24 cellular contexts compared by ENCODE assay signal in the genomic region with DNA sequence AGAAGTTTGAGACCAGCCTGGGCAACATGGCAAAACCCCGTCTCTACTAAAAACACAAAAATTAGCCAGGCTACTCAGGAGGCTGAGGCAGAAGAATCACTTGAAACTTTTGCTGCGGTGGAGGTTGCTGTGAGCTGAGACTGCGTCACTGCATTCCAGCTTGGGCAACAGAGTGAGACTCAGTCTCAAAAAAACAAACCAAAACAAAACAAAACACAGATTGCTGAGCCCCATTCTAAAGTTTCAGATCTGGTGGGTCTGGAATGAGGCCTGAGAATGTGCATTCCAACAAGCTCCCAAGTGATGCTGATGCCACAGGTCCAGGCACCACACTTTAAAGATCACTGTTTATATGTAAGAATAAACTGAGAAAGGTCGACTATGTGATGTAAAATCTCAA. TPM values are rescaled to one million over a fixed set of nuclear protein-coding genes. Genes with fewer than 3 reads are reported as not detected.
DNase-seq lines count a peak whose midpoint lies in the region; ATAC-seq and TF ChIP-seq lines count a peak whose summit lies in the region.
"Had no signal": no experiment of that assay in that cellular context is flagged by ENCODE, and none has a peak within 500 bp of the region (broad histone marks: within the 10 kb centered on the region; RNA-seq: fewer than 3 reads in every experiment).

No MANE protein-coding gene starts in this region.

- TF ChIP-seq CTCF in brain microvascular endothelial cell (IDR thresholded peaks at IDR 0.05; ENCODE audit: low read depth, low read length, missing control alignments) (no peak), fibroblast of lung (conservative IDR thresholded peaks at IDR 0.05 in 1 of 2, IDR thresholded peaks at IDR 0.05 in 1 of 2; ENCODE audit: low read depth in 1 of 2, low read length in 2 of 2) (no peak), osteoblast (IDR thresholded peaks at IDR 0.05; ENCODE audit: extremely low read depth, low read depth, low read length) (no peak), omental fat pad (IDR thresholded peaks at IDR 0.05) (no peak)

- H3K4me1 ChIP-seq in SJSA1 (replicated peaks) (peaks cover 17% of the 10 kb centered on the region), fibroblast of lung (ENCODE audit: control insufficient read depth, extremely low read depth, insufficient read depth, low read length) (peaks cover 28% of the 10 kb centered on the region), osteoblast (ENCODE audit: insufficient read depth, low read length) (peaks cover 22% of the 10 kb centered on the region)
- H3K4me1 ChIP-seq: A549, BE2C had no signal

- H3K4me2 ChIP-seq in fibroblast of lung (ENCODE audit: extremely low read depth, insufficient read depth, low read length) (peak overlapping the region; percentile 51), osteoblast (ENCODE audit: insufficient read depth, low read length) (no peak overlapping the region)
- H3K4me2 ChIP-seq: A549, GM23338 had no signal

- ATAC-seq in GM19397 (IDR thresholded peaks at IDR 0.05; ENCODE audit: unreplicated experiment) (no peak), omental fat pad (ENCODE audit: low FRiP score) (no peak), SK-N-SH treated with all-trans-retinoic acid at 6 μM for 48 hours (no peak)
- ATAC-seq: A549, GM12878, GM23338, HCT116 had no signal

- H3K36me3 ChIP-seq in SJSA1, result no peaks in the 10 kb centered on the region
- H3K36me3 ChIP-seq in brain microvascular endothelial cell (replicated peaks), result no peaks in the 10 kb centered on the region
- H3K36me3 ChIP-seq in fibroblast of lung (ENCODE audit: control insufficient read depth, insufficient read depth, low read length), result no peaks in the 10 kb centered on the region
- no peaks in the 10 kb centered on the region for H3K36me3 ChIP-seq in osteoblast (ENCODE audit: insufficient read depth, low read length)
- H3K36me3 ChIP-seq: BE2C; BLaER1 treated with 17β-estradiol and CSF1 and Interleukin-3, amounts not matched to agents 10 nM and 100 nM had no signal

- H3K4me3 ChIP-seq in SJSA1, result no peak overlapping the region
- H3K4me3 ChIP-seq in brain microvascular endothelial cell (ENCODE audit: low read depth, low read length), result no peak overlapping the region
- no peak overlapping the region for H3K4me3 ChIP-seq in fibroblast of lung (replicated peaks in 1 of 4; ENCODE audit: control extremely low read depth in 1 of 4, insufficient read depth in 1 of 4, low read depth in 3 of 4, low read length in 4 of 4)
- H3K4me3 ChIP-seq in osteoblast (ENCODE audit: insufficient read depth, low read length), result no peak overlapping the region
- H3K4me3 ChIP-seq: A549; BLaER1 treated with 17β-estradiol and CSF1 and Interleukin-3, amounts not matched to agents 10 nM and 100 nM; GM12878; GM23338 had no signal

- H2AFZ ChIP-seq in fibroblast of lung (ENCODE audit: low read length) (no peak overlapping the region), osteoblast (ENCODE audit: low read length) (no peak overlapping the region)
- H2AFZ ChIP-seq: GM23338 had no signal

- H3K79me2 ChIP-seq in fibroblast of lung (ENCODE audit: control insufficient read depth, insufficient read depth, low read length) (no peaks in the 10 kb centered on the region), osteoblast (ENCODE audit: insufficient read depth, low read length) (no peaks in the 10 kb centered on the region)

- DNase-seq in SJSA1 (ENCODE audit: low read depth in 1 of 2, low spot score in 2 of 2) (peak in 1 of 2 experiments; percentile 38), brain microvascular endothelial cell (peak; percentile 38), fibroblast of lung (ENCODE audit: low read depth in 2 of 2) (peak in 1 of 2 donors; percentile 32), osteoblast (ENCODE audit: insufficient read length, low spot score, missing footprints) (no peak), hypothalamus (lab: John Stamatoyannopoulos, UW) (no peak), omental fat pad (ENCODE audit: low spot score) (no peak)
- DNase-seq: 8988T; ACHN; AML-193; BE2C; CD4-positive, alpha-beta T cell; CD8-positive, alpha-beta memory T cell; DMS 273 treated with DMSO at 0.1 percent for 48 hours; DMS79; EL; GDM1; H9 had no signal

- H3K9ac ChIP-seq in fibroblast of lung (ENCODE audit: insufficient read depth, low read length), result no peak overlapping the region

- H4K20me1 ChIP-seq in fibroblast of lung (ENCODE audit: control insufficient read depth, extremely low read depth, insufficient read depth, low read length) (no peaks in the 10 kb centered on the region), osteoblast (ENCODE audit: insufficient read depth, low read length) (no peaks in the 10 kb centered on the region)
- H4K20me1 ChIP-seq: BLaER1 treated with 17β-estradiol and CSF1 and Interleukin-3, amounts not matched to agents 10 nM and 100 nM had no signal

- in situ Hi-C loops in brain microvascular endothelial cell (cut with HindIII; ENCODE audit: low pct_ligation_motif_present, low sequenced_read_pairs), result no loop called here

- H3K27ac ChIP-seq in SJSA1, result peak overlapping the region; percentile 56
- no peak overlapping the region for H3K27ac ChIP-seq in brain microvascular endothelial cell
- H3K27ac ChIP-seq in fibroblast of lung (ENCODE audit: insufficient read depth, low read length), result peak overlapping the region; percentile 39
- peak overlapping the region; percentile 66 for H3K27ac ChIP-seq in osteoblast (ENCODE audit: low read depth, low read length)
- H3K27ac ChIP-seq: A549 had no signal

- H3K9me3 ChIP-seq in SJSA1 (replicated peaks) (no peaks in the 10 kb centered on the region), fibroblast of lung (ENCODE audit: control insufficient read depth, insufficient read depth, low read depth, low read length) (no peaks in the 10 kb centered on the region), osteoblast (ENCODE audit: low read depth, low read length) (no peaks in the 10 kb centered on the region)
- H3K9me3 ChIP-seq: A549, BE2C had no signal

- H3K27me3 ChIP-seq in SJSA1 (replicated peaks), result no peaks in the 10 kb centered on the region
- H3K27me3 ChIP-seq in brain microvascular endothelial cell (replicated peaks), result no peaks in the 10 kb centered on the region
- no peaks in the 10 kb centered on the region for H3K27me3 ChIP-seq in fibroblast of lung (ENCODE audit: control insufficient read depth, insufficient read depth, low read length)
- H3K27me3 ChIP-seq in osteoblast (ENCODE audit: insufficient read depth, low read length), result no peaks in the 10 kb centered on the region
- H3K27me3 ChIP-seq: BE2C; BLaER1 treated with 17β-estradiol and CSF1 and Interleukin-3, amounts not matched to agents 10 nM and 100 nM had no signal

TF ChIP-seq in SK-N-SH treated with all-trans-retinoic acid at 6 μM for 48 hours, 23 proteins besides CTCF, POLR2A, EP300 and RAD21:
- TF ChIP-seq ISL1 (CRISPR knock-in tag; IDR thresholded peaks at IDR 0.05) (no peak), BACH2 (CRISPR knock-in tag; IDR thresholded peaks at IDR 0.05; ENCODE audit: borderline replicate concordance) (no peak), OSR1 (CRISPR knock-in tag; IDR thresholded peaks at IDR 0.05) (no peak), GLIS3 (CRISPR knock-in tag; IDR thresholded peaks at IDR 0.05) (no peak), ESRRG (CRISPR knock-in tag; IDR thresholded peaks at IDR 0.05) (no peak), ZFP30 (CRISPR knock-in tag; IDR thresholded peaks at IDR 0.05) (no peak), ARNTL (CRISPR knock-in tag; IDR thresholded peaks at IDR 0.05; ENCODE audit: borderline replicate concordance, low read depth) (no peak), CSDC2 (CRISPR knock-in tag; IDR thresholded peaks at IDR 0.05) (no peak), ZNF70 (CRISPR knock-in tag; IDR thresholded peaks at IDR 0.05) (no peak), ZNF8 (CRISPR knock-in tag; IDR thresholded peaks at IDR 0.05) (no peak)
- TF ChIP-seq, protein P1, sequence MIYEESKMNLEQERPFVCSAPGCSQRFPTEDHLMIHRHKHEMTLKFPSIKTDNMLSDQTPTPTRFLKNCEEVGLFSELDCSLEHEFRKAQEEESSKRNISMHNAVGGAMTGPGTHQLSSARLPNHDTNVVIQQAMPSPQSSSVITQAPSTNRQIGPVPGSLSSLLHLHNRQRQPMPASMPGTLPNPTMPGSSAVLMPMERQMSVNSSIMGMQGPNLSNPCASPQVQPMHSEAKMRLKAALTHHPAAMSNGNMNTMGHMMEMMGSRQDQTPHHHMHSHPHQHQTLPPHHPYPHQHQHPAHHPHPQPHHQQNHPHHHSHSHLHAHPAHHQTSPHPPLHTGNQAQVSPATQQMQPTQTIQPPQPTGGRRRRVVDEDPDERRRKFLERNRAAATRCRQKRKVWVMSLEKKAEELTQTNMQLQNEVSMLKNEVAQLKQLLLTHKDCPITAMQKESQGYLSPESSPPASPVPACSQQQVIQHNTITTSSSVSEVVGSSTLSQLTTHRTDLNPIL (CRISPR knock-in tag; IDR thresholded peaks at IDR 0.05; ENCODE audit: low read depth), result no peak
TF ChIP-seq in SK-N-SH treated with all-trans-retinoic acid at 6 μM for 48 hours: peak in this region for 0.

RNA-seq across cellular contexts. Expression of gene TMEM14A, which starts 24.9 kb away (rescaled TPM):
- total RNA-seq in SJSA1 (2014; rRNA removed; shearing (Covaris generic)), result 78.6 and 91.0 TPM in 2 replicates
- total RNA-seq in fibroblast of lung (27.5 and 38.3 TPM in 2 replicates), osteoblast (15.6 and 19.9 TPM in 2 replicates), omental fat pad (10 to 100 TPM; 22.3 to 46.6 (median 26.7) TPM)
- 41.6 and 49.0 TPM in 2 replicates for polyA plus RNA-seq in fibroblast of lung
- polyA plus RNA-seq in fibroblast of lung (2012), result 39.0 and 42.5 TPM in 2 replicates
- 0.86 and 3.5 TPM in 2 replicates for polyA minus RNA-seq in fibroblast of lung (ENCODE audit: low replicate concordance)
